2 cellular contexts compared by ENCODE assay signal in the genomic region with DNA sequence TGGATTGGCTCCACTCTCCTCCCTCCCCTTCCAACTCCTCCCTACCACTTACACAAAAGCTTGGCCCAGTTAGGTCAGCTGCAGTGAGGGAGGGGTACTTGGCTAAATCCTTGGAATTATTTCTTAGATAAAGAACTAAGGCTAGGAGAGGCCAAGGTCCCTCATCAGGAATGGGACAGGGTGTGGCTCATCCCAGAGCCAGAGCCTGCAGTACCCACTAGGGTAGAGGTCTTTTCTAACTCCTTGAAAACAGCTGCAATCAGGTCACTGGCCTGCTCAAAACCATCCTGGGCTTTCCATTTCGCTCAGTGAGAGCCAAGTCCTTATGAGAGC.
TF ChIP-seq lines count a peak whose summit lies in the region.

No MANE protein-coding gene starts in this region.

TF ChIP-seq in GM23338, 12 proteins besides CTCF, POLR2A, EP300 and RAD21 (continues in another document):
- TF ChIP-seq, protein P1, sequence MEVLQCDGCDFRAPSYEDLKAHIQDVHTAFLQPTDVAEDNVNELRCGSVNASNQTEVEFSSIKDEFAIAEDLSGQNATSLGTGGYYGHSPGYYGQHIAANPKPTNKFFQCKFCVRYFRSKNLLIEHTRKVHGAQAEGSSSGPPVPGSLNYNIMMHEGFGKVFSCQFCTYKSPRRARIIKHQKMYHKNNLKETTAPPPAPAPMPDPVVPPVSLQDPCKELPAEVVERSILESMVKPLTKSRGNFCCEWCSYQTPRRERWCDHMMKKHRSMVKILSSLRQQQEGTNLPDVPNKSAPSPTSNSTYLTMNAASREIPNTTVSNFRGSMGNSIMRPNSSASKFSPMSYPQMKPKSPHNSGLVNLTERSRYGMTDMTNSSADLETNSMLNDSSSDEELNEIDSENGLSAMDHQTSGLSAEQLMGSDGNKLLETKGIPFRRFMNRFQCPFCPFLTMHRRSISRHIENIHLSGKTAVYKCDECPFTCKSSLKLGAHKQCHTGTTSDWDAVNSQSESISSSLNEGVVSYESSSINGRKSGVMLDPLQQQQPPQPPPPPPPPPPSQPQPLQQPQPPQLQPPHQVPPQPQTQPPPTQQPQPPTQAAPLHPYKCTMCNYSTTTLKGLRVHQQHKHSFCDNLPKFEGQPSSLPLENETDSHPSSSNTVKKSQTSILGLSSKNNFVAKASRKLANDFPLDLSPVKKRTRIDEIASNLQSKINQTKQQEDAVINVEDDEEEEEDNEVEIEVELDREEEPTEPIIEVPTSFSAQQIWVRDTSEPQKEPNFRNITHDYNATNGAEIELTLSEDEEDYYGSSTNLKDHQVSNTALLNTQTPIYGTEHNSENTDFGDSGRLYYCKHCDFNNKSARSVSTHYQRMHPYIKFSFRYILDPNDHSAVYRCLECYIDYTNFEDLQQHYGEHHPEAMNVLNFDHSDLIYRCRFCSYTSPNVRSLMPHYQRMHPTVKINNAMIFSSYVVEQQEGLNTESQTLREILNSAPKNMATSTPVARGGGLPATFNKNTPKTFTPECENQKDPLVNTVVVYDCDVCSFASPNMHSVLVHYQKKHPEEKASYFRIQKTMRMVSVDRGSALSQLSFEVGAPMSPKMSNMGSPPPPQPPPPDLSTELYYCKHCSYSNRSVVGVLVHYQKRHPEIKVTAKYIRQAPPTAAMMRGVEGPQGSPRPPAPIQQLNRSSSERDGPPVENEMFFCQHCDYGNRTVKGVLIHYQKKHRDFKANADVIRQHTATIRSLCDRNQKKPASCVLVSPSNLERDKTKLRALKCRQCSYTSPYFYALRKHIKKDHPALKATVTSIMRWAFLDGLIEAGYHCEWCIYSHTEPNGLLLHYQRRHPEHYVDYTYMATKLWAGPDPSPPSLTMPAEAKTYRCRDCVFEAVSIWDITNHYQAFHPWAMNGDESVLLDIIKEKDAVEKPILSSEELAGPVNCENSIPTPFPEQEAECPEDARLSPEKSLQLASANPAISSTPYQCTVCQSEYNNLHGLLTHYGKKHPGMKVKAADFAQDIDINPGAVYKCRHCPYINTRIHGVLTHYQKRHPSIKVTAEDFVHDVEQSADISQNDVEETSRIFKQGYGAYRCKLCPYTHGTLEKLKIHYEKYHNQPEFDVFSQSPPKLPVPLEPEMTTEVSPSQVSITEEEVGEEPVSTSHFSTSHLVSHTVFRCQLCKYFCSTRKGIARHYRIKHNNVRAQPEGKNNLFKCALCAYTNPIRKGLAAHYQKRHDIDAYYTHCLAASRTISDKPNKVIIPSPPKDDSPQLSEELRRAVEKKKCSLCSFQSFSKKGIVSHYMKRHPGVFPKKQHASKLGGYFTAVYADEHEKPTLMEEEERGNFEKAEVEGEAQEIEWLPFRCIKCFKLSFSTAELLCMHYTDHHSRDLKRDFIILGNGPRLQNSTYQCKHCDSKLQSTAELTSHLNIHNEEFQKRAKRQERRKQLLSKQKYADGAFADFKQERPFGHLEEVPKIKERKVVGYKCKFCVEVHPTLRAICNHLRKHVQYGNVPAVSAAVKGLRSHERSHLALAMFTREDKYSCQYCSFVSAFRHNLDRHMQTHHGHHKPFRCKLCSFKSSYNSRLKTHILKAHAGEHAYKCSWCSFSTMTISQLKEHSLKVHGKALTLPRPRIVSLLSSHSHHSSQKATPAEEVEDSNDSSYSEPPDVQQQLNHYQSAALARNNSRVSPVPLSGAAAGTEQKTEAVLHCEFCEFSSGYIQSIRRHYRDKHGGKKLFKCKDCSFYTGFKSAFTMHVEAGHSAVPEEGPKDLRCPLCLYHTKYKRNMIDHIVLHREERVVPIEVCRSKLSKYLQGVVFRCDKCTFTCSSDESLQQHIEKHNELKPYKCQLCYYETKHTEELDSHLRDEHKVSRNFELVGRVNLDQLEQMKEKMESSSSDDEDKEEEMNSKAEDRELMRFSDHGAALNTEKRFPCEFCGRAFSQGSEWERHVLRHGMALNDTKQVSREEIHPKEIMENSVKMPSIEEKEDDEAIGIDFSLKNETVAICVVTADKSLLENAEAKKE (CRISPR knock-in tag; IDR thresholded peaks at IDR 0.05): no peak
- no peak for TF ChIP-seq ZNF331 (CRISPR knock-in tag; IDR thresholded peaks at IDR 0.05; ENCODE audit: low read depth)
- TF ChIP-seq CREB1 (CRISPR knock-in tag; IDR thresholded peaks at IDR 0.05; ENCODE audit: low read depth): no peak
- no peak for TF ChIP-seq ZNF114 (CRISPR knock-in tag; IDR thresholded peaks at IDR 0.05)
- TF ChIP-seq EZH2phosphoT487 (IDR thresholded peaks at IDR 0.05; ENCODE audit: unreplicated experiment): no peak
- TF ChIP-seq EZH2 (IDR thresholded peaks at IDR 0.05; ENCODE audit: low read depth, unreplicated experiment): no peak
- no peak for TF ChIP-seq JUNB (IDR thresholded peaks at IDR 0.05; ENCODE audit: unreplicated experiment)
- TF ChIP-seq NANOG (IDR thresholded peaks at IDR 0.05; ENCODE audit: borderline replicate concordance): no peak
- TF ChIP-seq POLR2AphosphoS5 (IDR thresholded peaks at IDR 0.05; ENCODE audit: low read depth): no peak; the same call in 1 of the 2 replicates
- TF ChIP-seq, protein P2, sequence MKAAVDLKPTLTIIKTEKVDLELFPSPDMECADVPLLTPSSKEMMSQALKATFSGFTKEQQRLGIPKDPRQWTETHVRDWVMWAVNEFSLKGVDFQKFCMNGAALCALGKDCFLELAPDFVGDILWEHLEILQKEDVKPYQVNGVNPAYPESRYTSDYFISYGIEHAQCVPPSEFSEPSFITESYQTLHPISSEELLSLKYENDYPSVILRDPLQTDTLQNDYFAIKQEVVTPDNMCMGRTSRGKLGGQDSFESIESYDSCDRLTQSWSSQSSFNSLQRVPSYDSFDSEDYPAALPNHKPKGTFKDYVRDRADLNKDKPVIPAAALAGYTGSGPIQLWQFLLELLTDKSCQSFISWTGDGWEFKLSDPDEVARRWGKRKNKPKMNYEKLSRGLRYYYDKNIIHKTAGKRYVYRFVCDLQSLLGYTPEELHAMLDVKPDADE (IDR thresholded peaks at IDR 0.05): no peak
- no peak for TF ChIP-seq STAT1 (IDR thresholded peaks at IDR 0.05; ENCODE audit: unreplicated experiment)

TF ChIP-seq in HepG2, 621 proteins besides CTCF, POLR2A, EP300 and RAD21:
- TF ChIP-seq TBP (CRISPR knock-in tag; IDR thresholded peaks at IDR 0.05) (no peak), KLF11 (CRISPR knock-in tag; IDR thresholded peaks at IDR 0.05) (no peak), ZNF879 (CRISPR knock-in tag; IDR thresholded peaks at IDR 0.05) (no peak), MAZ (IDR thresholded peaks at IDR 0.05; ENCODE audit: borderline replicate concordance, low read depth, low read length) (no peak), MAZ (CRISPR knock-in tag; IDR thresholded peaks at IDR 0.05; ENCODE audit: low read depth) (no peak), HINFP (CRISPR knock-in tag; IDR thresholded peaks at IDR 0.05; ENCODE audit: low read depth) (no peak), KDM3A (CRISPR knock-in tag; IDR thresholded peaks at IDR 0.05; ENCODE audit: low read depth) (no peak), ZNF33A (CRISPR knock-in tag; IDR thresholded peaks at IDR 0.05; ENCODE audit: borderline replicate concordance) (no peak), PTBP1 (IDR thresholded peaks at IDR 0.05; ENCODE audit: low read depth, low read length, poor library complexity, severe bottlenecking) (no peak), BATF2 (CRISPR knock-in tag; IDR thresholded peaks at IDR 0.05) (no peak), ZSCAN20 (CRISPR knock-in tag; IDR thresholded peaks at IDR 0.05; ENCODE audit: borderline replicate concordance) (no peak), ZNF7 (CRISPR knock-in tag; IDR thresholded peaks at IDR 0.05) (no peak), ZNF589 (CRISPR knock-in tag; conservative IDR thresholded peaks at IDR 0.05) (no peak), NPAS2 (CRISPR knock-in tag; IDR thresholded peaks at IDR 0.05; ENCODE audit: borderline replicate concordance) (no peak), FOXK1 (CRISPR knock-in tag; IDR thresholded peaks at IDR 0.05; ENCODE audit: borderline replicate concordance, low read depth) (no peak), GATAD1 (CRISPR knock-in tag; IDR thresholded peaks at IDR 0.05) (no peak), TARDBP (CRISPR knock-in tag; IDR thresholded peaks at IDR 0.05) (no peak)
- TF ChIP-seq, protein P3, sequence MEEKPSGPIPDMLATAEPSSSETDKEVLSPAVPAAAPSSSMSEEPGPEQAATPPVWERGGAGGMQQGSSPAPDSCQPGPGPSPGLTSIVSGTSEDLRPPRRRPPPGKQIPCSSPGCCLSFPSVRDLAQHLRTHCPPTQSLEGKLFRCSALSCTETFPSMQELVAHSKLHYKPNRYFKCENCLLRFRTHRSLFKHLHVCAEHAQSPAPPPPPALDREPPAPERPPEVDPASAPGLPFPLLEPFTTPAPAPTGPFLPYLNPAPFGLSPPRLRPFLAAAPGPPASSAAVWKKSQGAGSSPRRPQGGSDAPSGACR (CRISPR knock-in tag; IDR thresholded peaks at IDR 0.05): no peak
- TF ChIP-seq, protein P4, sequence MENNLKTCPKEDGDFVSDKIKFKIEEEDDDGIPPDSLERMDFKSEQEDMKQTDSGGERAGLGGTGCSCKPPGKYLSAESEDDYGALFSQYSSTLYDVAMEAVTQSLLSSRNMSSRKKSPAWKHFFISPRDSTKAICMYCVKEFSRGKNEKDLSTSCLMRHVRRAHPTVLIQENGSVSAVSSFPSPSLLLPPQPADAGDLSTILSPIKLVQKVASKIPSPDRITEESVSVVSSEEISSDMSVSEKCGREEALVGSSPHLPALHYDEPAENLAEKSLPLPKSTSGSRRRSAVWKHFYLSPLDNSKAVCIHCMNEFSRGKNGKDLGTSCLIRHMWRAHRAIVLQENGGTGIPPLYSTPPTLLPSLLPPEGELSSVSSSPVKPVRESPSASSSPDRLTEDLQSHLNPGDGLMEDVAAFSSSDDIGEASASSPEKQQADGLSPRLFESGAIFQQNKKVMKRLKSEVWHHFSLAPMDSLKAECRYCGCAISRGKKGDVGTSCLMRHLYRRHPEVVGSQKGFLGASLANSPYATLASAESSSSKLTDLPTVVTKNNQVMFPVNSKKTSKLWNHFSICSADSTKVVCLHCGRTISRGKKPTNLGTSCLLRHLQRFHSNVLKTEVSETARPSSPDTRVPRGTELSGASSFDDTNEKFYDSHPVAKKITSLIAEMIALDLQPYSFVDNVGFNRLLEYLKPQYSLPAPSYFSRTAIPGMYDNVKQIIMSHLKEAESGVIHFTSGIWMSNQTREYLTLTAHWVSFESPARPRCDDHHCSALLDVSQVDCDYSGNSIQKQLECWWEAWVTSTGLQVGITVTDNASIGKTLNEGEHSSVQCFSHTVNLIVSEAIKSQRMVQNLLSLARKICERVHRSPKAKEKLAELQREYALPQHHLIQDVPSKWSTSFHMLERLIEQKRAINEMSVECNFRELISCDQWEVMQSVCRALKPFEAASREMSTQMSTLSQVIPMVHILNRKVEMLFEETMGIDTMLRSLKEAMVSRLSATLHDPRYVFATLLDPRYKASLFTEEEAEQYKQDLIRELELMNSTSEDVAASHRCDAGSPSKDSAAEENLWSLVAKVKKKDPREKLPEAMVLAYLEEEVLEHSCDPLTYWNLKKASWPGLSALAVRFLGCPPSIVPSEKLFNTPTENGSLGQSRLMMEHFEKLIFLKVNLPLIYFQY (CRISPR knock-in tag; IDR thresholded peaks at IDR 0.05; ENCODE audit: borderline replicate concordance): no peak
TF ChIP-seq in HepG2: peak in this region for 0.
